In the genomic region with DNA sequence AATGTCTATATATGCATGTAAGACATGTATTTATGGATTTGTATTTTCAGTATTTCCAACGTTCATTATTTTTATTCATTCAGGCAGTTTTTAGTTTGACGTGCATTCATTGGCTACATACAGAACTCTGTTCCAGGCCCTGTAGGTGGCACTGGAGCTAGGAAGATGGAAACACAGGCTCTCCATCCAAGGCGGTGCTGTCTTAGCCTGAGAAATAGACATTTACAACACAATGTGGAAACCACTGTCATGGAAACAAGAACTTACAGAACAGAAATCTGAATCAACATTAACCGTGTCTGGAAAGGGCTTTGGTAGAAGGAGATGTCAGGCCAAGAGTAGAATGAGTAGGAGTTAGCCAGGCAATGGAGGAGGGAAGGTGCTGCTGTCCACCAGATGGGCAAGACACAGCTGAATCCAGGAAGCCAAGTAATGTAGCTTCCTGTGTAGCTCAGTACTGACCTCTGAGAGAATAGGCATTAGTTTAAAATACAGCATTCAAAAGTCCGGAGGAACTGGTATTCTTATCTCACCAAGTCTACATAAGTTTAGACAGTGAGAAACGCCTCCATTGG, we compare ENCODE assay signal across 1 cellular context.
TF ChIP-seq lines count a peak whose summit lies in the region.

No MANE protein-coding gene starts in this region.

TF ChIP-seq in SK-N-SH treated with all-trans-retinoic acid at 6 μM for 48 hours, 23 proteins besides CTCF, POLR2A, EP300 and RAD21 (continued from another document):
- TF ChIP-seq, protein P1, sequence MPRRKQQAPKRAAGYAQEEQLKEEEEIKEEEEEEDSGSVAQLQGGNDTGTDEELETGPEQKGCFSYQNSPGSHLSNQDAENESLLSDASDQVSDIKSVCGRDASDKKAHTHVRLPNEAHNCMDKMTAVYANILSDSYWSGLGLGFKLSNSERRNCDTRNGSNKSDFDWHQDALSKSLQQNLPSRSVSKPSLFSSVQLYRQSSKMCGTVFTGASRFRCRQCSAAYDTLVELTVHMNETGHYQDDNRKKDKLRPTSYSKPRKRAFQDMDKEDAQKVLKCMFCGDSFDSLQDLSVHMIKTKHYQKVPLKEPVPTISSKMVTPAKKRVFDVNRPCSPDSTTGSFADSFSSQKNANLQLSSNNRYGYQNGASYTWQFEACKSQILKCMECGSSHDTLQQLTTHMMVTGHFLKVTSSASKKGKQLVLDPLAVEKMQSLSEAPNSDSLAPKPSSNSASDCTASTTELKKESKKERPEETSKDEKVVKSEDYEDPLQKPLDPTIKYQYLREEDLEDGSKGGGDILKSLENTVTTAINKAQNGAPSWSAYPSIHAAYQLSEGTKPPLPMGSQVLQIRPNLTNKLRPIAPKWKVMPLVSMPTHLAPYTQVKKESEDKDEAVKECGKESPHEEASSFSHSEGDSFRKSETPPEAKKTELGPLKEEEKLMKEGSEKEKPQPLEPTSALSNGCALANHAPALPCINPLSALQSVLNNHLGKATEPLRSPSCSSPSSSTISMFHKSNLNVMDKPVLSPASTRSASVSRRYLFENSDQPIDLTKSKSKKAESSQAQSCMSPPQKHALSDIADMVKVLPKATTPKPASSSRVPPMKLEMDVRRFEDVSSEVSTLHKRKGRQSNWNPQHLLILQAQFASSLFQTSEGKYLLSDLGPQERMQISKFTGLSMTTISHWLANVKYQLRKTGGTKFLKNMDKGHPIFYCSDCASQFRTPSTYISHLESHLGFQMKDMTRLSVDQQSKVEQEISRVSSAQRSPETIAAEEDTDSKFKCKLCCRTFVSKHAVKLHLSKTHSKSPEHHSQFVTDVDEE (CRISPR knock-in tag; IDR thresholded peaks at IDR 0.05) = no peak
- TF ChIP-seq OSR1 (CRISPR knock-in tag; IDR thresholded peaks at IDR 0.05) = no peak
- no peak for TF ChIP-seq TOX (CRISPR knock-in tag; IDR thresholded peaks at IDR 0.05; ENCODE audit: borderline replicate concordance)
- TF ChIP-seq BACH2 (CRISPR knock-in tag; IDR thresholded peaks at IDR 0.05; ENCODE audit: borderline replicate concordance) = no peak
- TF ChIP-seq, protein P2, sequence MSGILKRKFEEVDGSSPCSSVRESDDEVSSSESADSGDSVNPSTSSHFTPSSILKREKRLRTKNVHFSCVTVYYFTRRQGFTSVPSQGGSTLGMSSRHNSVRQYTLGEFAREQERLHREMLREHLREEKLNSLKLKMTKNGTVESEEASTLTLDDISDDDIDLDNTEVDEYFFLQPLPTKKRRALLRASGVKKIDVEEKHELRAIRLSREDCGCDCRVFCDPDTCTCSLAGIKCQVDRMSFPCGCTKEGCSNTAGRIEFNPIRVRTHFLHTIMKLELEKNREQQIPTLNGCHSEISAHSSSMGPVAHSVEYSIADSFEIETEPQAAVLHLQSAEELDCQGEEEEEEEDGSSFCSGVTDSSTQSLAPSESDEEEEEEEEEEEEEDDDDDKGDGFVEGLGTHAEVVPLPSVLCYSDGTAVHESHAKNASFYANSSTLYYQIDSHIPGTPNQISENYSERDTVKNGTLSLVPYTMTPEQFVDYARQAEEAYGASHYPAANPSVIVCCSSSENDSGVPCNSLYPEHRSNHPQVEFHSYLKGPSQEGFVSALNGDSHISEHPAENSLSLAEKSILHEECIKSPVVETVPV (CRISPR knock-in tag; IDR thresholded peaks at IDR 0.05) = no peak
- TF ChIP-seq ARNTL (CRISPR knock-in tag; IDR thresholded peaks at IDR 0.05; ENCODE audit: borderline replicate concordance, low read depth) = no peak
- TF ChIP-seq ISL1 (CRISPR knock-in tag; IDR thresholded peaks at IDR 0.05) = no peak
- TF ChIP-seq PPARA (CRISPR knock-in tag; IDR thresholded peaks at IDR 0.05; ENCODE audit: borderline replicate concordance) = no peak
- no peak for TF ChIP-seq ZNF8 (CRISPR knock-in tag; IDR thresholded peaks at IDR 0.05)
